13 cellular contexts compared by ENCODE assay signal in genomic region chr14:68669101-68669500, GRCh38.
DNase-seq lines count a peak whose midpoint lies in the region; ATAC-seq and TF ChIP-seq lines count a peak whose summit lies in the region.
"Had no signal": no experiment of that assay in that cellular context is flagged by ENCODE, and none has a peak within 500 bp of the region (broad histone marks: within the 10 kb centered on the region; RNA-seq: fewer than 3 reads in every experiment).

No MANE protein-coding gene starts in this region.

- no peaks in the 10 kb centered on the region for H3K27me3 ChIP-seq in heart left ventricle

- no peak for TF ChIP-seq POLR2A in heart left ventricle (IDR thresholded peaks at IDR 0.05)

- H3K4me3 ChIP-seq in heart left ventricle = no peak overlapping the region
- H3K4me3 ChIP-seq in urinary bladder (ENCODE audit: low read depth, low read length) = no peak overlapping the region

- no peaks in the 10 kb centered on the region for H3K9me3 Mint-ChIP-seq in nephron
- H3K9me3 Mint-ChIP-seq: T-cell had no signal

- H3K4me1 ChIP-seq in heart left ventricle = peaks cover 11 to 81% (median 68%) of the 10 kb centered on the region in 12 donors
- H3K4me1 ChIP-seq in urinary bladder (ENCODE audit: insufficient read depth) = peaks cover 16% of the 10 kb centered on the region

- TF ChIP-seq CTCF in heart left ventricle (IDR thresholded peaks at IDR 0.05) (no peak), nephron (IDR thresholded peaks at IDR 0.05; ENCODE audit: unreplicated experiment in 3 of 3) (no peak)

- ATAC-seq in heart left ventricle (no peak), Right ventricle myocardium superior (ENCODE audit: poor library complexity) (no peak), esophagus mucosa (peak; percentile 84), HG02840 (IDR thresholded peaks at IDR 0.05; ENCODE audit: low FRiP score, unreplicated experiment) (no peak)
- ATAC-seq: T-cell had no signal

- H3K27me3 Mint-ChIP-seq in nephron (ENCODE audit: low read depth) = no peaks in the 10 kb centered on the region
- H3K27me3 Mint-ChIP-seq: T-cell had no signal

- peaks cover 89% of the 10 kb centered on the region for H3K4me1 Mint-ChIP-seq in nephron

- H3K27ac Mint-ChIP-seq in nephron = peak overlapping the region; percentile 79 to 99 (median 98)
- H3K27ac Mint-ChIP-seq: T-cell had no signal

- H3K9me3 ChIP-seq in heart left ventricle = no peaks in the 10 kb centered on the region

- H3K27ac ChIP-seq in heart left ventricle = peak overlapping the region in 10 of 12 donors; percentile 15 to 75 (median 60)
- peak overlapping the region; percentile 40 for H3K27ac ChIP-seq in urinary bladder (ENCODE audit: low read depth)
- H3K27ac ChIP-seq: HL-60 had no signal

- H3K36me3 ChIP-seq in heart left ventricle (no peaks in the 10 kb centered on the region), urinary bladder (ENCODE audit: insufficient read depth) (no peaks in the 10 kb centered on the region)

- DNase-seq in heart left ventricle (no peak), Right ventricle myocardium superior (no peak), superior temporal gyrus (ENCODE audit: extremely low spot score) (no peak), NAMALWA (ENCODE audit: low spot score) (no peak)
- DNase-seq: activated CD4-positive, alpha-beta T cell treated with anti-CD3 and anti-CD28 coated beads, Interleukin-2, amount 50 U/mL, for 1 hour; DMS 273 treated with DMSO at 0.1 percent for 48 hours; NCI-H2171; T-cell had no signal

- no peak overlapping the region for H3K4me3 Mint-ChIP-seq in nephron
- H3K4me3 Mint-ChIP-seq: T-cell had no signal

- intact Hi-C loops in heart left ventricle (cut with DNase I) = loop anchor here in 3 of 10 donors (5.0 to 10.0 kb wide), 2 partner anchors 118 to 124 kb away; no protein-coding TSS in a partner anchor
- intact Hi-C loops in Right ventricle myocardium superior (cut with DNase I) = no loop called here

- H3K36me3 Mint-ChIP-seq in nephron (ENCODE audit: low read depth) = no peaks in the 10 kb centered on the region
- H3K36me3 Mint-ChIP-seq: T-cell had no signal

- WGBS in heart left ventricle, 4 donors = 66 to 70% (median 69%) methylated on average over 3 of the region's 3 CpGs
- 58% methylated on average over 3 of the region's 3 CpGs for WGBS in urinary bladder
